ENCODE assay signal across 1 cellular context in genomic region chr6:20732896-20733295, GRCh38.
TF ChIP-seq lines count a peak whose summit lies in the region.

No MANE protein-coding gene starts in this region.

TF ChIP-seq in GM23338, 12 proteins besides CTCF, POLR2A, EP300 and RAD21 (continued from another document):
- TF ChIP-seq ZNF462 (CRISPR knock-in tag; IDR thresholded peaks at IDR 0.05) (no peak), POLR2AphosphoS5 (IDR thresholded peaks at IDR 0.05; ENCODE audit: low read depth) (no peak), JUNB (IDR thresholded peaks at IDR 0.05; ENCODE audit: unreplicated experiment) (no peak)
- TF ChIP-seq, protein P1, sequence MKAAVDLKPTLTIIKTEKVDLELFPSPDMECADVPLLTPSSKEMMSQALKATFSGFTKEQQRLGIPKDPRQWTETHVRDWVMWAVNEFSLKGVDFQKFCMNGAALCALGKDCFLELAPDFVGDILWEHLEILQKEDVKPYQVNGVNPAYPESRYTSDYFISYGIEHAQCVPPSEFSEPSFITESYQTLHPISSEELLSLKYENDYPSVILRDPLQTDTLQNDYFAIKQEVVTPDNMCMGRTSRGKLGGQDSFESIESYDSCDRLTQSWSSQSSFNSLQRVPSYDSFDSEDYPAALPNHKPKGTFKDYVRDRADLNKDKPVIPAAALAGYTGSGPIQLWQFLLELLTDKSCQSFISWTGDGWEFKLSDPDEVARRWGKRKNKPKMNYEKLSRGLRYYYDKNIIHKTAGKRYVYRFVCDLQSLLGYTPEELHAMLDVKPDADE (IDR thresholded peaks at IDR 0.05): no peak
